ENCODE assay signal across 10 cellular contexts in the genomic region with DNA sequence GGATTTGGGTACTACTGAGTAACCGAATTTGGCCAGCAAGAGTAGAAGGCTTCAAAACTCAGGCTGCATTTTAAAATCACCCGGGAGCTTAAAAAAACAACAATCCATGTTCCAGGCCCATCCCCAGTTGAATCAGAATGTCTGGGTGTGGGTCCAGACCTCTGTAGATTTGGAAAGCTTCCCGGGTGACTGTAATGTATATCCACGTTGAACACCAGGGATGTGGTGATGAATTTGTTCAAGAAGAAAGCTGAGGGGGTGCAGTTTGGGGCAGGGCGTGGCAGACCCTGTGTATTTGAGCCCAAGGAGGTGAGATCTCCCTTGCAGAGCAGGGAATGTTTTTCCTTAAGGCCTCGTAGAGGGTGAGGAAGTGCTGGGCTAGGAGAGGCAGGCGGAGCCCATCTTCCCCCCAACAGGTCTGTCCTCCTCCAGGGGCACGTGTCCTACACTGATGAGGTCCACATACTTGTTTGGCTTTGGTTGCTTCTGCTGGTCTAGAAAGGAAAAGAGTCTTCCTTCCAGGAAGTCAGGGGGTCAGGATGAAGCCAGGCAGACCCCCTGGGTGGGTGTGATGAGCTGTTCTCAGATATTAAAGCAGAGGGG. TPM values are rescaled to one million over a fixed set of nuclear protein-coding genes. Genes with fewer than 3 reads are reported as not detected.
DNase-seq lines count a peak whose midpoint lies in the region; ATAC-seq and TF ChIP-seq lines count a peak whose summit lies in the region.
"Had no signal": no experiment of that assay in that cellular context is flagged by ENCODE, and none has a peak within 500 bp of the region (broad histone marks: within the 10 kb centered on the region; RNA-seq: fewer than 3 reads in every experiment).

No MANE protein-coding gene starts in this region.

- no peak for DNase-seq in left ventricle myocardium inferior
- no peak for DNase-seq in left ventricle myocardium superior
- DNase-seq in body of pancreas: no peak
- DNase-seq in hepatic stellate cell (ENCODE audit: low spot score): peak; percentile 71
- no peak for DNase-seq in NCI-H2081 treated with DMSO at 0.1 percent for 48 hours (lab: John Stamatoyannopoulos, UW)
- DNase-seq in inferior parietal cortex (ENCODE audit: extremely low spot score): no peak
- no peak for DNase-seq in DMS153 (lab: John Stamatoyannopoulos, UW)
- DNase-seq: NCI-H82 had no signal

- no peaks in the 10 kb centered on the region for H3K27me3 ChIP-seq in left ventricle myocardium inferior (ENCODE audit: low read depth)
- H3K27me3 ChIP-seq in body of pancreas: no peaks in the 10 kb centered on the region

- H3K36me3 ChIP-seq in left ventricle myocardium inferior: no peaks in the 10 kb centered on the region
- H3K36me3 ChIP-seq in body of pancreas (replicated peaks in 1 of 2; ENCODE audit: insufficient read depth in 1 of 2, low read depth in 2 of 2): no peaks in the 10 kb centered on the region

- H3K4me1 ChIP-seq in left ventricle myocardium inferior (peaks cover 71% of the 10 kb centered on the region), body of pancreas (peaks cover 69% of the 10 kb centered on the region)

- no peak for TF ChIP-seq POLR2A in body of pancreas (IDR thresholded peaks at IDR 0.05)

- no peak overlapping the region for H3K4me3 ChIP-seq in left ventricle myocardium inferior
- no peak overlapping the region for H3K4me3 ChIP-seq in body of pancreas
- H3K4me3 ChIP-seq: lung had no signal

- ATAC-seq in left ventricle myocardium superior: no peak
- no peak for ATAC-seq in body of pancreas
- no peak for ATAC-seq in GM21367 (IDR thresholded peaks at IDR 0.05; ENCODE audit: unreplicated experiment)

- WGBS in body of pancreas, 2 donors: 55 to 59% methylated on average over 8 of the region's 8 CpGs

- TF ChIP-seq CTCF in left ventricle myocardium inferior (IDR thresholded peaks at IDR 0.05; ENCODE audit: borderline replicate concordance) (no peak), body of pancreas (IDR thresholded peaks at IDR 0.05) (no peak)

- H3K9me3 ChIP-seq in left ventricle myocardium inferior (replicated peaks): no peaks in the 10 kb centered on the region
- H3K9me3 ChIP-seq in body of pancreas: no peaks in the 10 kb centered on the region

- intact Hi-C loops in left ventricle myocardium inferior (cut with micrococcal nuclease) (no loop called here), left ventricle myocardium superior (cut with micrococcal nuclease) (no loop called here), body of pancreas (cut with DNase I) (no loop called here)

- H3K27ac ChIP-seq in left ventricle myocardium inferior (replicated peaks): peak overlapping the region; percentile 51
- peak overlapping the region in 3 of 4 donors; percentile 47 to 99 (median 94) for H3K27ac ChIP-seq in body of pancreas

RNA-seq across cellular contexts. Expression of a gene that starts 5.8 kb away (rescaled TPM):
- total RNA-seq in left ventricle myocardium inferior: 9.6 TPM
- 8.3 TPM for total RNA-seq in left ventricle myocardium superior
- 10 to 100 TPM; 62.6 to 71.9 TPM for total RNA-seq in body of pancreas
